ENCODE assay signal across 25 cellular contexts in genomic region chr11:13222285-13222684, GRCh38. TPM values are rescaled to one million over a fixed set of nuclear protein-coding genes. Genes with fewer than 3 reads are reported as not detected.
DNase-seq lines count a peak whose midpoint lies in the region; ATAC-seq and TF ChIP-seq lines count a peak whose summit lies in the region.
"Had no signal": no experiment of that assay in that cellular context is flagged by ENCODE, and none has a peak within 500 bp of the region (broad histone marks: within the 10 kb centered on the region; RNA-seq: fewer than 3 reads in every experiment).

No MANE protein-coding gene starts in this region.

- no peak overlapping the region for H2BK120ac ChIP-seq in neuronal stem cell (ENCODE audit: low read depth, low read length)

- no peak overlapping the region for H2AK5ac ChIP-seq in neuronal stem cell (ENCODE audit: low read depth, low read length)

- H3K4ac ChIP-seq in neuronal stem cell (ENCODE audit: low read length), result no peak overlapping the region

- no peak for ATAC-seq in GM21381 (IDR thresholded peaks at IDR 0.05; ENCODE audit: unreplicated experiment)
- ATAC-seq: body of pancreas; left lobe of liver; stimulated activated effector memory CD8-positive, alpha-beta T cell treated with anti-CD3 and anti-CD28 coated beads, Interleukin-12 subunit alpha, Interleukin-12 subunit beta, amount 100 ng/mL, for 72 hours had no signal

- H3K4me3 ChIP-seq in epithelial cell of esophagus (ENCODE audit: low read length) (no peak overlapping the region), neuronal stem cell (ENCODE audit: low read length in 2 of 2) (no peak overlapping the region)
- H3K4me3 ChIP-seq: body of pancreas, vagina had no signal

- H3K79me1 ChIP-seq in neuronal stem cell (ENCODE audit: low read depth, low read length), result no peaks in the 10 kb centered on the region

- H3K4me3 Mint-ChIP-seq in activated CD4-positive, alpha-beta T cell treated with anti-CD3 and anti-CD28 coated beads, Interleukin-2, amount 10 ng/mL, durations not matched to agents 7 days and 5 days, result no peak overlapping the region
- H3K4me3 Mint-ChIP-seq: activated naive CD8-positive, alpha-beta T cell treated with anti-CD3 and anti-CD28 coated beads, Interleukin-2, amount 10 ng/mL, durations not matched to agents 7 days and 5 days; neural crest cell; stimulated activated effector memory CD8-positive, alpha-beta T cell treated with anti-CD3 and anti-CD28 coated beads, Interleukin-12 subunit alpha, Interleukin-12 subunit beta, amount 100 ng/mL, for 72 hours; T-helper 1 cell treated with Interleukin-12 subunit alpha and Interleukin-12 subunit beta and Interleukin-4 antibody, amounts not matched to agents 30 μg/mL and 1 μg/mL, for 36 hours had no signal

- no peaks in the 10 kb centered on the region for H3K9me3 ChIP-seq in neuronal stem cell (replicated peaks in 1 of 2; ENCODE audit: control insufficient read depth in 2 of 2, insufficient read depth in 1 of 2, low read depth in 1 of 2, low read length in 2 of 2)
- H3K9me3 ChIP-seq: body of pancreas, vagina had no signal

- TF ChIP-seq CTCF in RWPE1 (conservative IDR thresholded peaks at IDR 0.05; ENCODE audit: low read depth) (no peak), epithelial cell of esophagus (IDR thresholded peaks at IDR 0.05; ENCODE audit: insufficient read depth, low read depth, low read length, missing control alignments) (no peak)

- WGBS in neuronal stem cell (ENCODE audit: extremely low coverage in 2 of 2, insufficient read length in 2 of 2, insufficient replicate concordance in 1 of 2), 2 donors, result no CpG with 5 or more reads among the region's 3 CpGs

- no peak overlapping the region for H3K27ac Mint-ChIP-seq in activated CD4-positive, alpha-beta T cell treated with anti-CD3 and anti-CD28 coated beads, Interleukin-2, amount 10 ng/mL, durations not matched to agents 7 days and 5 days
- H3K27ac Mint-ChIP-seq: activated naive CD8-positive, alpha-beta T cell treated with anti-CD3 and anti-CD28 coated beads, Interleukin-2, amount 10 ng/mL, durations not matched to agents 7 days and 5 days; activated T-helper 2 cell treated with anti-CD3 and anti-CD28 coated beads, Interferon-gamma antibody, Interleukin-2, Interleukin-4, amounts not matched to agents 10 μg/mL and 5 μg/mL and 100 μg/mL, durations not matched to agents 14 hours and 24 hours and 36 hours; stimulated activated effector memory CD8-positive, alpha-beta T cell treated with anti-CD3 and anti-CD28 coated beads, Interleukin-12 subunit alpha, Interleukin-12 subunit beta, amount 100 ng/mL, for 72 hours; T-helper 1 cell treated with Interleukin-12 subunit alpha and Interleukin-12 subunit beta and Interleukin-4 antibody, amounts not matched to agents 30 μg/mL and 1 μg/mL, for 36 hours had no signal

- no peak overlapping the region for H4K8ac ChIP-seq in neuronal stem cell (ENCODE audit: low read depth, low read length)

- H3K36me3 Mint-ChIP-seq in activated CD4-positive, alpha-beta T cell treated with anti-CD3 and anti-CD28 coated beads, Interleukin-2, amount 10 ng/mL, durations not matched to agents 7 days and 5 days (ENCODE audit: low read depth), result no peaks in the 10 kb centered on the region
- H3K36me3 Mint-ChIP-seq: activated naive CD8-positive, alpha-beta T cell treated with anti-CD3 and anti-CD28 coated beads, Interleukin-2, amount 10 ng/mL, durations not matched to agents 7 days and 5 days; stimulated activated effector memory CD8-positive, alpha-beta T cell treated with anti-CD3 and anti-CD28 coated beads, Interleukin-12 subunit alpha, Interleukin-12 subunit beta, amount 100 ng/mL, for 72 hours had no signal

- H2BK12ac ChIP-seq in neuronal stem cell (ENCODE audit: low read length), result no peak overlapping the region

- H2BK15ac ChIP-seq in neuronal stem cell (ENCODE audit: low read length), result no peak overlapping the region

- peaks cover 9 to 12% of the 10 kb centered on the region in 2 donors for H3K4me1 ChIP-seq in neuronal stem cell (ENCODE audit: control insufficient read depth in 2 of 2, insufficient read depth in 1 of 2, low read depth in 1 of 2, low read length in 2 of 2)
- H3K4me1 ChIP-seq: body of pancreas had no signal

- peak; percentile 64 for DNase-seq in ELR (ENCODE audit: low read depth)
- DNase-seq in RWPE1 (ENCODE audit: low spot score), result no peak
- DNase-seq in epithelial cell of esophagus (ENCODE audit: low read depth), result peak; percentile 78
- no peak for DNase-seq in neuronal stem cell (ENCODE audit: low spot score)
- no peak for DNase-seq in activated CD8-positive, alpha-beta memory T cell treated with anti-CD3 and anti-CD28 coated beads for 24 hours
- no peak for DNase-seq in SW480 (ENCODE audit: low spot score)
- DNase-seq in activated CD4-positive, alpha-beta T cell treated with anti-CD3 and anti-CD28 coated beads, Interleukin-2, amount 10 ng/mL, durations not matched to agents 7 days and 5 days, result no peak
- DNase-seq: activated CD8-positive, alpha-beta memory T cell treated with anti-CD3 and anti-CD28 coated beads, Interleukin-2, amount 50 U/mL, for 4 hours; activated naive CD8-positive, alpha-beta T cell treated with anti-CD3 and anti-CD28 coated beads, Interleukin-2, amount 10 ng/mL, durations not matched to agents 7 days and 5 days; body of pancreas; effector memory CD4-positive, alpha-beta T cell; MV-4-11; NCI-H1694 treated with DMSO at 0.1 percent for 48 hours; NCI-H748 treated with DMSO at 0.1 percent for 48 hours; stimulated activated CD4-positive, alpha-beta T cell treated with anti-CD3 and anti-CD28 coated beads, Interleukin-2, amount 100 ng/mL, for 24 hours had no signal

- CTCF ChIA-PET in RWPE1 (lab: Yijun Ruan, JAX), result interaction anchor here (0.9 to 1.5 kb wide), 2 partner anchors 12 kb away, joined by 3 read pairs; no protein-coding TSS in a partner anchor
- CTCF ChIA-PET in activated CD4-positive, alpha-beta T cell treated with anti-CD3 and anti-CD28 coated beads, Interleukin-2, amount 10 ng/mL, durations not matched to agents 7 days and 5 days (lab: Charles Lee), result no interaction called here

- H2BK5ac ChIP-seq in neuronal stem cell (ENCODE audit: low read length), result no peak overlapping the region

- no peak overlapping the region for H3K4me2 ChIP-seq in neuronal stem cell (ENCODE audit: insufficient read depth, low read length, poor library complexity, severe bottlenecking)
- H3K4me2 ChIP-seq: KMS-11 had no signal

- H3K36me3 ChIP-seq in neuronal stem cell (replicated peaks in 1 of 2; ENCODE audit: control insufficient read depth in 2 of 2, insufficient read depth in 2 of 2, low read length in 2 of 2), result no peaks in the 10 kb centered on the region
- H3K36me3 ChIP-seq: vagina had no signal

- no peak overlapping the region for H3K18ac ChIP-seq in neuronal stem cell (ENCODE audit: low read length)

- H3K14ac ChIP-seq in neuronal stem cell (ENCODE audit: low read length), result no peak overlapping the region

- no peak overlapping the region for H3K23ac ChIP-seq in neuronal stem cell (ENCODE audit: low read depth, low read length, poor library complexity)

- POLR2A ChIA-PET in RWPE1 (lab: Yijun Ruan, JAX; ENCODE audit: low non-redundant PET), result no interaction called here
- POLR2A ChIA-PET in activated CD4-positive, alpha-beta T cell treated with anti-CD3 and anti-CD28 coated beads, Interleukin-2, amount 10 ng/mL, durations not matched to agents 7 days and 5 days (lab: Charles Lee), result no interaction called here

- no peaks in the 10 kb centered on the region for H3K27me3 Mint-ChIP-seq in activated CD4-positive, alpha-beta T cell treated with anti-CD3 and anti-CD28 coated beads, Interleukin-2, amount 10 ng/mL, durations not matched to agents 7 days and 5 days

- H4K91ac ChIP-seq in neuronal stem cell (ENCODE audit: low read depth, low read length, poor library complexity), result no peak overlapping the region

- no peak overlapping the region for H3K9ac ChIP-seq in neuronal stem cell (ENCODE audit: low read depth, low read length, poor library complexity)
- H3K9ac ChIP-seq: KMS-11 had no signal

- H3K4me1 Mint-ChIP-seq in activated CD4-positive, alpha-beta T cell treated with anti-CD3 and anti-CD28 coated beads, Interleukin-2, amount 10 ng/mL, durations not matched to agents 7 days and 5 days, result no peaks in the 10 kb centered on the region
- H3K4me1 Mint-ChIP-seq: neural crest cell; stimulated activated effector memory CD8-positive, alpha-beta T cell treated with anti-CD3 and anti-CD28 coated beads, Interleukin-12 subunit alpha, Interleukin-12 subunit beta, amount 100 ng/mL, for 72 hours had no signal

- no peaks in the 10 kb centered on the region for H3K9me3 Mint-ChIP-seq in activated CD4-positive, alpha-beta T cell treated with anti-CD3 and anti-CD28 coated beads, Interleukin-2, amount 10 ng/mL, durations not matched to agents 7 days and 5 days
- H3K9me3 Mint-ChIP-seq: activated naive CD8-positive, alpha-beta T cell treated with anti-CD3 and anti-CD28 coated beads, Interleukin-2, amount 10 ng/mL, durations not matched to agents 7 days and 5 days; activated T-helper 2 cell treated with anti-CD3 and anti-CD28 coated beads, Interferon-gamma antibody, Interleukin-2, Interleukin-4, amounts not matched to agents 10 μg/mL and 5 μg/mL and 100 μg/mL, durations not matched to agents 14 hours and 24 hours and 36 hours; neural crest cell; stimulated activated effector memory CD8-positive, alpha-beta T cell treated with anti-CD3 and anti-CD28 coated beads, Interleukin-12 subunit alpha, Interleukin-12 subunit beta, amount 100 ng/mL, for 72 hours; T-helper 1 cell treated with Interleukin-12 subunit alpha and Interleukin-12 subunit beta and Interleukin-4 antibody, amounts not matched to agents 30 μg/mL and 1 μg/mL, for 36 hours had no signal

- H3K27ac ChIP-seq in RWPE1, result peak overlapping the region; percentile 41; the same call in 1 of the 2 replicates
- H3K27ac ChIP-seq in neuronal stem cell (replicated peaks; ENCODE audit: low read length), result peak overlapping the region; percentile 24
- H3K27ac ChIP-seq: body of pancreas, C4-2B, KMS-11, vagina had no signal

- H3K27me3 ChIP-seq in neuronal stem cell (ENCODE audit: control insufficient read depth in 3 of 3, insufficient read depth in 3 of 3, low read depth in 1 of 3, low read length in 3 of 3), result no peaks in the 10 kb centered on the region
- H3K27me3 ChIP-seq: body of pancreas, vagina had no signal

- H2AFZ ChIP-seq in neuronal stem cell (ENCODE audit: low read length), result peak overlapping the region; percentile 23

RNA-seq across cellular contexts. Expression of gene BMAL1, which starts 55.3 kb away (rescaled TPM):
- polyA plus RNA-seq in neuronal stem cell (2013, experiment 1 of 2), result 2.2 TPM
- polyA plus RNA-seq in neuronal stem cell (2013, experiment 2 of 2), result 2.7 TPM
- 10 to 100 TPM; 32.0 to 36.9 TPM for total RNA-seq in activated CD4-positive, alpha-beta T cell treated with anti-CD3 and anti-CD28 coated beads, Interleukin-2, amount 10 ng/mL, durations not matched to agents 7 days and 5 days
- total RNA-seq: OCI-LY7 had no signal

Comparison
In these comparisons a context has a peak if more than half of its experiments do, and no peak if none do; other contexts are left out.
1. DNase-seq: peak in ELR (single experiment) and epithelial cell of esophagus (single experiment); none in RWPE1 (single experiment), neuronal stem cell (single experiment), activated CD8-positive, alpha-beta memory T cell treated with anti-CD3 and anti-CD28 coated beads for 24 hours (single experiment), SW480 (single experiment) and activated CD4-positive, alpha-beta T cell treated with anti-CD3 and anti-CD28 coated beads, Interleukin-2, amount 10 ng/mL, durations not matched to agents 7 days and 5 days (single experiment).